Comparison of ENCODE assay signal across 1 cellular context in genomic region chr9:98333703-98334582, GRCh38.
TF ChIP-seq lines count a peak whose summit lies in the region.

No MANE protein-coding gene starts in this region.

TF ChIP-seq in K562, 482 proteins besides CTCF, POLR2A, EP300 and RAD21 (continued from another document and continues in another):
- TF ChIP-seq FUS (optimal IDR thresholded peaks at IDR 0.05; ENCODE audit: low read depth, low read length) (no peak), ZSCAN29 (IDR thresholded peaks at IDR 0.05) (no peak), NR2C2 (CRISPR knock-in tag; IDR thresholded peaks at IDR 0.05) (no peak), NR2C2 (tag; IDR thresholded peaks at IDR 0.05) (peak; percentile 66), TCF3 (CRISPR knock-in tag; IDR thresholded peaks at IDR 0.05) (peak; percentile 51; the same call in 1 of the 2 replicates), ZEB2 (IDR thresholded peaks at IDR 0.05) (0 out of 2 replicates have a peak, but pooled peaks have one; percentile 39), ZMIZ1 (IDR thresholded peaks at IDR 0.05; ENCODE audit: low read depth in 2 of 2, low read length in 2 of 2) (no peak), FOXJ2 (tag; IDR thresholded peaks at IDR 0.05) (no peak), ZNF354B (CRISPR knock-in tag; IDR thresholded peaks at IDR 0.05) (no peak), STAG1 (CRISPR knock-in tag; IDR thresholded peaks at IDR 0.05; ENCODE audit: borderline replicate concordance) (no peak), MECOM (CRISPR knock-in tag; IDR thresholded peaks at IDR 0.05) (no peak), POLR3A (IDR thresholded peaks at IDR 0.05; ENCODE audit: borderline replicate concordance, extremely low read depth, insufficient read depth, insufficient read length) (no peak), ZNF253 (CRISPR knock-in tag; conservative IDR thresholded peaks at IDR 0.05) (no peak), ZNF395 (CRISPR knock-in tag; IDR thresholded peaks at IDR 0.05) (no peak), ZNF785 (CRISPR knock-in tag; IDR thresholded peaks at IDR 0.05) (no peak), ZNF766 (CRISPR knock-in tag; conservative IDR thresholded peaks at IDR 0.05) (no peak), KLF10 (CRISPR knock-in tag; IDR thresholded peaks at IDR 0.05) (no peak), ZNF239 (CRISPR knock-in tag; IDR thresholded peaks at IDR 0.05) (no peak), SMAD4 (CRISPR knock-in tag; conservative IDR thresholded peaks at IDR 0.05) (no peak), BACH1 (tag; IDR thresholded peaks at IDR 0.05) (no peak), THRAP3 (IDR thresholded peaks at IDR 0.05; ENCODE audit: borderline replicate concordance) (no peak), JUNB (CRISPR knock-in tag; conservative IDR thresholded peaks at IDR 0.05) (no peak), ZNF263 (CRISPR knock-in tag; IDR thresholded peaks at IDR 0.05; ENCODE audit: borderline replicate concordance) (0 out of 2 replicates have a peak, but pooled peaks have one; percentile 27), FOXM1 (IDR thresholded peaks at IDR 0.05; ENCODE audit: low read depth) (no peak), FOXM1 (CRISPR knock-in tag; IDR thresholded peaks at IDR 0.05; ENCODE audit: low read depth) (no peak), CBX2 (IDR thresholded peaks at IDR 0.05; ENCODE audit: insufficient read depth, low read length, poor library complexity, severe bottlenecking) (no peak), FOSL1 (tag; conservative IDR thresholded peaks at IDR 0.05) (peak; percentile 92), ZNF695 (CRISPR knock-in tag; IDR thresholded peaks at IDR 0.05) (no peak), DPF2 (IDR thresholded peaks at IDR 0.05) (peak; percentile 75), NFYB (IDR thresholded peaks at IDR 0.05; ENCODE audit: extremely low read depth, insufficient read length) (no peak), ATF1 (CRISPR knock-in tag; IDR thresholded peaks at IDR 0.05) (no peak), ATF1 (tag; IDR thresholded peaks at IDR 0.05) (no peak), NR0B1 (IDR thresholded peaks at IDR 0.05; ENCODE audit: partially characterized antibody) (no peak), MAX (CRISPR knock-in tag; IDR thresholded peaks at IDR 0.05) (no peak), ZBTB5 (IDR thresholded peaks at IDR 0.05) (no peak), TRIM28 (IDR thresholded peaks at IDR 0.05) (no peak), ZFP30 (CRISPR knock-in tag; IDR thresholded peaks at IDR 0.05; ENCODE audit: borderline replicate concordance) (no peak), KHSRP (IDR thresholded peaks at IDR 0.05) (no peak)
- TF ChIP-seq, protein P1, sequence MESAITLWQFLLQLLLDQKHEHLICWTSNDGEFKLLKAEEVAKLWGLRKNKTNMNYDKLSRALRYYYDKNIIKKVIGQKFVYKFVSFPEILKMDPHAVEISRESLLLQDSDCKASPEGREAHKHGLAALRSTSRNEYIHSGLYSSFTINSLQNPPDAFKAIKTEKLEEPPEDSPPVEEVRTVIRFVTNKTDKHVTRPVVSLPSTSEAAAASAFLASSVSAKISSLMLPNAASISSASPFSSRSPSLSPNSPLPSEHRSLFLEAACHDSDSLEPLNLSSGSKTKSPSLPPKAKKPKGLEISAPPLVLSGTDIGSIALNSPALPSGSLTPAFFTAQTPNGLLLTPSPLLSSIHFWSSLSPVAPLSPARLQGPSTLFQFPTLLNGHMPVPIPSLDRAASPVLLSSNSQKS (CRISPR knock-in tag; IDR thresholded peaks at IDR 0.05): no peak
- TF ChIP-seq, protein P2, sequence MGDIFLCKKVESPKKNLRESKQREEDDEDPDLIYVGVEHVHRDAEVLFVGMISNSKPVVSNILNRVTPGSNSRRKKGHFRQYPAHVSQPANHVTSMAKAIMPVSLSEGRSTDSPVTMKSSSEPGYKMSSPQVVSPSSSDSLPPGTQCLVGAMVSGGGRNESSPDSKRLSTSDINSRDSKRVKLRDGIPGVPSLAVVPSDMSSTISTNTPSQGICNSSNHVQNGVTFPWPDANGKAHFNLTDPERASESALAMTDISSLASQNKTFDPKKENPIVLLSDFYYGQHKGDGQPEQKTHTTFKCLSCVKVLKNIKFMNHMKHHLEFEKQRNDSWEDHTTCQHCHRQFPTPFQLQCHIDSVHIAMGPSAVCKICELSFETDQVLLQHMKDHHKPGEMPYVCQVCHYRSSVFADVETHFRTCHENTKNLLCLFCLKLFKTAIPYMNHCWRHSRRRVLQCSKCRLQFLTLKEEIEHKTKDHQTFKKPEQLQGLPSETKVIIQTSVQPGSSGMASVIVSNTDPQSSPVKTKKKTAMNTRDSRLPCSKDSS (IDR thresholded peaks at IDR 0.05; ENCODE audit: low read depth, partially characterized antibody): no peak
- TF ChIP-seq, protein P3, sequence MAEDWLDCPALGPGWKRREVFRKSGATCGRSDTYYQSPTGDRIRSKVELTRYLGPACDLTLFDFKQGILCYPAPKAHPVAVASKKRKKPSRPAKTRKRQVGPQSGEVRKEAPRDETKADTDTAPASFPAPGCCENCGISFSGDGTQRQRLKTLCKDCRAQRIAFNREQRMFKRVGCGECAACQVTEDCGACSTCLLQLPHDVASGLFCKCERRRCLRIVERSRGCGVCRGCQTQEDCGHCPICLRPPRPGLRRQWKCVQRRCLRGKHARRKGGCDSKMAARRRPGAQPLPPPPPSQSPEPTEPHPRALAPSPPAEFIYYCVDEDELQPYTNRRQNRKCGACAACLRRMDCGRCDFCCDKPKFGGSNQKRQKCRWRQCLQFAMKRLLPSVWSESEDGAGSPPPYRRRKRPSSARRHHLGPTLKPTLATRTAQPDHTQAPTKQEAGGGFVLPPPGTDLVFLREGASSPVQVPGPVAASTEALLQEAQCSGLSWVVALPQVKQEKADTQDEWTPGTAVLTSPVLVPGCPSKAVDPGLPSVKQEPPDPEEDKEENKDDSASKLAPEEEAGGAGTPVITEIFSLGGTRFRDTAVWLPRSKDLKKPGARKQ (CRISPR knock-in tag; IDR thresholded peaks at IDR 0.05): no peak
- TF ChIP-seq, protein P4, sequence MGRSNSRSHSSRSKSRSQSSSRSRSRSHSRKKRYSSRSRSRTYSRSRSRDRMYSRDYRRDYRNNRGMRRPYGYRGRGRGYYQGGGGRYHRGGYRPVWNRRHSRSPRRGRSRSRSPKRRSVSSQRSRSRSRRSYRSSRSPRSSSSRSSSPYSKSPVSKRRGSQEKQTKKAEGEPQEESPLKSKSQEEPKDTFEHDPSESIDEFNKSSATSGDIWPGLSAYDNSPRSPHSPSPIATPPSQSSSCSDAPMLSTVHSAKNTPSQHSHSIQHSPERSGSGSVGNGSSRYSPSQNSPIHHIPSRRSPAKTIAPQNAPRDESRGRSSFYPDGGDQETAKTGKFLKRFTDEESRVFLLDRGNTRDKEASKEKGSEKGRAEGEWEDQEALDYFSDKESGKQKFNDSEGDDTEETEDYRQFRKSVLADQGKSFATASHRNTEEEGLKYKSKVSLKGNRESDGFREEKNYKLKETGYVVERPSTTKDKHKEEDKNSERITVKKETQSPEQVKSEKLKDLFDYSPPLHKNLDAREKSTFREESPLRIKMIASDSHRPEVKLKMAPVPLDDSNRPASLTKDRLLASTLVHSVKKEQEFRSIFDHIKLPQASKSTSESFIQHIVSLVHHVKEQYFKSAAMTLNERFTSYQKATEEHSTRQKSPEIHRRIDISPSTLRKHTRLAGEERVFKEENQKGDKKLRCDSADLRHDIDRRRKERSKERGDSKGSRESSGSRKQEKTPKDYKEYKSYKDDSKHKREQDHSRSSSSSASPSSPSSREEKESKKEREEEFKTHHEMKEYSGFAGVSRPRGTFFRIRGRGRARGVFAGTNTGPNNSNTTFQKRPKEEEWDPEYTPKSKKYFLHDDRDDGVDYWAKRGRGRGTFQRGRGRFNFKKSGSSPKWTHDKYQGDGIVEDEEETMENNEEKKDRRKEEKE (IDR thresholded peaks at IDR 0.05; ENCODE audit: borderline replicate concordance in 1 of 2, control insufficient read depth in 1 of 2, low read depth in 2 of 2, low read length in 1 of 2): no peak
